23 cellular contexts compared by ENCODE assay signal in the genomic region with DNA sequence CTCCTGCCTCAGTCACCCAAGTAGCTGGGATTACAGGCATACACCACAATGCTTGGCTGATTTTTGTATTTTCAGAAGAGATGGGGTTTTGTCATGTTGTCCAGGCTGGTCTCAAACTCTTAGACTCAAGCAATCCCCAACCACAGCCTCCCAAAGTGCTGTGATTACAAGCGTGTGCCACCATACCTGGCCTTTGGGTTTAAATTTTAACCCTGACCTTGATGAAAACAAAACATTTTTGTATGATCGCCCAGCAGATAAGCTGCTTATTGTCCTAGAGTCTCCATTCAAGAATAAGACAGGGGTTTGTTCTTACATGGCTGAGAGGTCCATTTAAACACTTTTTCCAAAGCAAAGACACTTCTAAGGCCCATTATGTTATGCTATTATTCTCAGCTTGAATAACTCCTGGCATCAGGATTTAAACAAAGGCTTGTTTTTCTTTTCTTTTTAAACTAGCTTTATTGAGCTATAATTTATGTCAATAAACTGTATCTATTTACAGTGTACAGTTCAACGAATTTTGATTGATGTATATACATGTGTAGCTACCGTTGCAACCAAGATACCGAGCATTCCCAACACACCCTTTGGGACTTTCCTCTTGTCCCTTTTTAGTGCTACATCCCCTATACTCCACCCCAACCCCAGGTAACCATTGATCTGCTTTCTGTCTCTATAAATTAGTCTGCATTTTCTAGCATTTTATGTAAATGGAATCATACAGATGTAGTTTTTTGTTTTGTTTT. TPM values are rescaled to one million over a fixed set of nuclear protein-coding genes. Genes with fewer than 3 reads are reported as not detected.
"Had no signal": no experiment of that assay in that cellular context is flagged by ENCODE, and none has a peak within 500 bp of the region (broad histone marks: within the 10 kb centered on the region; RNA-seq: fewer than 3 reads in every experiment).

No MANE protein-coding gene starts in this region.

- FAIRE-seq: RCC 7860 had no signal

- H3K36me3 Mint-ChIP-seq: activated naive CD4-positive, alpha-beta T cell treated with anti-CD3 and anti-CD28 coated beads, Interleukin-2, amount 50 U/mL, for 24 hours; WTC11 had no signal

- H3K4me3 Mint-ChIP-seq: activated CD8-positive, alpha-beta T cell treated with anti-CD3 and anti-CD28 coated beads, Interleukin-2, amount 10 ng/mL, durations not matched to agents 7 days and 5 days; activated naive CD4-positive, alpha-beta T cell treated with anti-CD3 and anti-CD28 coated beads, Interleukin-2, amount 50 U/mL, for 24 hours; T-helper 1 cell treated with Interleukin-12 subunit alpha and Interleukin-12 subunit beta and Interleukin-4 antibody, amounts not matched to agents 30 μg/mL and 1 μg/mL, for 36 hours; WTC11 had no signal

- H3K27me3 Mint-ChIP-seq: activated naive CD4-positive, alpha-beta T cell treated with anti-CD3 and anti-CD28 coated beads, Interleukin-2, amount 50 U/mL, for 24 hours had no signal

- H3K36me3 ChIP-seq: breast epithelium had no signal

- ATAC-seq: activated CD8-positive, alpha-beta T cell treated with anti-CD3 and anti-CD28 coated beads, Interleukin-2, amount 10 ng/mL, durations not matched to agents 7 days and 5 days; PC-3; WTC11 had no signal

- H3K27ac Mint-ChIP-seq: activated CD8-positive, alpha-beta T cell treated with anti-CD3 and anti-CD28 coated beads, Interleukin-2, amount 10 ng/mL, durations not matched to agents 7 days and 5 days; activated naive CD4-positive, alpha-beta T cell treated with anti-CD3 and anti-CD28 coated beads, Interleukin-2, amount 50 U/mL, for 24 hours; T-helper 1 cell treated with Interleukin-12 subunit alpha and Interleukin-12 subunit beta and Interleukin-4 antibody, amounts not matched to agents 30 μg/mL and 1 μg/mL, for 36 hours; WTC11 had no signal

- DNase-seq: activated CD4-positive, alpha-beta T cell treated with anti-CD3 and anti-CD28 coated beads for 48 hours; activated CD4-positive, alpha-beta T cell treated with anti-CD3 and anti-CD28 coated beads, Interleukin-2, amount 50 U/mL, for 4 hours; activated CD4-positive, CD25-positive, alpha-beta regulatory T cell treated with anti-CD3 and anti-CD28 coated beads, Interleukin-2, amount 50 U/mL, for 72 hours; activated CD8-positive, alpha-beta memory T cell treated with anti-CD3 and anti-CD28 coated beads, Interleukin-2, amount 50 U/mL, for 48 hours; activated CD8-positive, alpha-beta T cell treated with anti-CD3 and anti-CD28 coated beads, Interleukin-2, amount 10 ng/mL, durations not matched to agents 7 days and 5 days; activated T-cell treated with anti-CD3 and anti-CD28 coated beads, Interleukin-2, amount 50 U/mL, for 1 hour; aorta; caudate nucleus; Karpas-422; NCI-H1105 treated with DMSO at 0.1 percent for 48 hours; NCI-H146; NCI-H187 treated with DMSO at 0.1 percent for 48 hours; NCI-H2081 treated with DMSO at 0.1 percent for 48 hours; NCI-H345; NCI-H510A; NCI-H526 treated with DMSO at 0.1 percent for 48 hours; PC-3; SHP77 treated with DMSO at 0.1 percent for 48 hours had no signal

- H3K27ac ChIP-seq: breast epithelium had no signal

- H3K4me1 ChIP-seq: breast epithelium had no signal

- H3K9me3 Mint-ChIP-seq: activated naive CD4-positive, alpha-beta T cell treated with anti-CD3 and anti-CD28 coated beads, Interleukin-2, amount 50 U/mL, for 24 hours; T-helper 1 cell treated with Interleukin-12 subunit alpha and Interleukin-12 subunit beta and Interleukin-4 antibody, amounts not matched to agents 30 μg/mL and 1 μg/mL, for 36 hours had no signal

- H3K9me3 ChIP-seq: breast epithelium had no signal

- H3K4me3 ChIP-seq: breast epithelium had no signal

- H3K27me3 ChIP-seq: breast epithelium had no signal

- H3K4me1 Mint-ChIP-seq: activated naive CD4-positive, alpha-beta T cell treated with anti-CD3 and anti-CD28 coated beads, Interleukin-2, amount 50 U/mL, for 24 hours; WTC11 had no signal

RNA-seq across cellular contexts. Expression of gene MUC13, which starts 1.4 kb away (rescaled TPM):
- total RNA-seq: activated CD8-positive, alpha-beta T cell treated with anti-CD3 and anti-CD28 coated beads, Interleukin-2, amount 10 ng/mL, durations not matched to agents 7 days and 5 days had no signal

RNA-seq across cellular contexts. Expression of gene ITGB5, which starts 48.8 kb away (rescaled TPM):
- total RNA-seq: activated CD8-positive, alpha-beta T cell treated with anti-CD3 and anti-CD28 coated beads, Interleukin-2, amount 10 ng/mL, durations not matched to agents 7 days and 5 days had no signal
